In genomic region chr19:8352134-8352827, GRCh38 we compare ENCODE assay signal across 11 cellular contexts. TPM values are rescaled to one million over a fixed set of nuclear protein-coding genes. Genes with fewer than 3 reads are reported as not detected.
A peak's percentile ranks its signal among the peaks of the same experiment; 100 is the strongest.
DNase-seq lines count a peak whose midpoint lies in the region; ATAC-seq, FAIRE-seq and TF ChIP-seq lines count a peak whose summit lies in the region.
"Had no signal": no experiment of that assay in that cellular context is flagged by ENCODE, and none has a peak within 500 bp of the region (broad histone marks: within the 10 kb centered on the region; RNA-seq: fewer than 3 reads in every experiment).

No MANE protein-coding gene starts in this region.

- DNase-seq in HepG2 (ENCODE audit: low spot score) (no peak), right lobe of liver (no peak), mesenchymal stem cell (peak; percentile 65), aorta (peak in 1 of 2 donors; percentile 54), NCI-H187 (lab: John Stamatoyannopoulos, UW) (no peak), SHP77 (lab: John Stamatoyannopoulos, UW) (no peak)
- DNase-seq in central memory CD8-positive, alpha-beta T cell (ENCODE audit: low spot score in 2 of 2), result no peak
- DNase-seq in stimulated activated naive CD4-positive, alpha-beta T cell treated with Interleukin-2 at 50 U/mL for 16 hours (lab: John Stamatoyannopoulos, UW), result no peak
- DNase-seq: activated T-cell treated with anti-CD3 and anti-CD28 coated beads, Interleukin-2, amount 50 U/mL, for 48 hours; CD4-positive, CD25-positive, alpha-beta regulatory T cell; naive thymus-derived CD8-positive, alpha-beta T cell had no signal

- no peak overlapping the region for H2BK5ac ChIP-seq in mesenchymal stem cell (ENCODE audit: low read depth, low read length, poor library complexity, severe bottlenecking)

- peak overlapping the region in 1 of 3 experiments; percentile 38; a peak in 1 of 6 replicates for H3K4me3 ChIP-seq in HepG2 (replicated peaks in 1 of 3; ENCODE audit: insufficient read depth in 1 of 3, low read depth in 2 of 3, low read length in 3 of 3)
- no peak overlapping the region for H3K4me3 ChIP-seq in right lobe of liver
- peak overlapping the region in 1 of 2 experiments; percentile 64 for H3K4me3 ChIP-seq in mesenchymal stem cell (ENCODE audit: insufficient read depth in 1 of 2, low read depth in 1 of 2, low read length in 2 of 2)
- H3K4me3 ChIP-seq in aorta (ENCODE audit: low read length in 2 of 2), result peak overlapping the region in 1 of 2 donors; percentile 26

- H3K27ac ChIP-seq in HepG2 (ENCODE audit: extremely low read length, insufficient read depth, low read length) (no peak overlapping the region), right lobe of liver (no peak overlapping the region), mesenchymal stem cell (ENCODE audit: low read length, poor library complexity, severe bottlenecking) (no peak overlapping the region), aorta (ENCODE audit: low read depth in 1 of 2, low read length in 2 of 2) (no peak overlapping the region)

- H3K4me2 ChIP-seq in HepG2 (ENCODE audit: low read depth, low read length) (peak overlapping the region; percentile 64), mesenchymal stem cell (ENCODE audit: low read length, poor library complexity, severe bottlenecking) (peak overlapping the region; percentile 41)

- intact Hi-C loops in HepG2 (cut with micrococcal nuclease; ENCODE audit: unreplicated experiment), result loop anchor here (10.0 kb wide), 1 partner anchor 93 kb away; the partner anchor contains the start of gene HNRNPM
- intact Hi-C loops in right lobe of liver (cut with DNase I), result loop anchor here in 1 of 2 donors (10.0 kb wide), 1 partner anchor 53 kb away; no protein-coding TSS in a partner anchor
- intact Hi-C loops in aorta (cut with DNase I), result loop anchor here (2.0 to 10.0 kb wide), 3 partner anchors 155 to 223 kb away; partner anchors contain the start of gene MYO1F (in 1 of the 2)

- no peaks in the 10 kb centered on the region for H3K36me3 ChIP-seq in HepG2 (replicated peaks in 1 of 2; ENCODE audit: control insufficient read depth in 1 of 2, insufficient read depth in 2 of 2, low read length in 2 of 2)
- no peaks in the 10 kb centered on the region for H3K36me3 ChIP-seq in right lobe of liver
- H3K36me3 ChIP-seq in mesenchymal stem cell (ENCODE audit: control insufficient read depth in 1 of 2, insufficient read depth in 2 of 2, low read depth in 1 of 2, low read length in 2 of 2), result no peaks in the 10 kb centered on the region
- H3K36me3 ChIP-seq in aorta (ENCODE audit: control insufficient read depth in 1 of 2, insufficient read depth in 2 of 2, low read length in 1 of 2), result no peaks in the 10 kb centered on the region

- TF ChIP-seq POLR2A in HepG2 (IDR thresholded peaks at IDR 0.05; ENCODE audit: insufficient read depth in 1 of 2, low read depth in 2 of 2, low read length in 2 of 2) (no peak), right lobe of liver (IDR thresholded peaks at IDR 0.05) (no peak)

- no peaks in the 10 kb centered on the region for H3K9me3 ChIP-seq in HepG2 (ENCODE audit: low read length)
- H3K9me3 ChIP-seq in right lobe of liver, result no peaks in the 10 kb centered on the region
- H3K9me3 ChIP-seq in mesenchymal stem cell (ENCODE audit: control insufficient read depth, low read length), result no peaks in the 10 kb centered on the region
- peaks cover 1% of the 10 kb centered on the region for H3K9me3 ChIP-seq in aorta (ENCODE audit: control insufficient read depth, low read length)

- TF ChIP-seq EP300 in HepG2 (IDR thresholded peaks at IDR 0.05; ENCODE audit: low read depth in 2 of 2, low read length in 2 of 2) (no peak), HepG2 (CRISPR knock-in tag; IDR thresholded peaks at IDR 0.05; ENCODE audit: borderline replicate concordance) (no peak)

- no peak for ATAC-seq in HepG2
- no peak for ATAC-seq in right lobe of liver
- ATAC-seq in central memory CD8-positive, alpha-beta T cell (replicated peaks; ENCODE audit: extremely low read depth, poor library complexity, severe bottlenecking), result no peak
- ATAC-seq in aorta (ENCODE audit: low FRiP score), result peak; percentile 51
- ATAC-seq: naive thymus-derived CD8-positive, alpha-beta T cell had no signal

- no peak for FAIRE-seq in HepG2 (lab: Jason Lieb, UNC)

- no peak overlapping the region for H3K4me3 Mint-ChIP-seq in central memory CD8-positive, alpha-beta T cell
- H3K4me3 Mint-ChIP-seq: CD4-positive, CD25-positive, alpha-beta regulatory T cell; naive thymus-derived CD8-positive, alpha-beta T cell had no signal

- H3K4me1 ChIP-seq in HepG2 (ENCODE audit: insufficient read depth, low read length) (peaks cover 69% of the 10 kb centered on the region), right lobe of liver (peaks cover 0 to 27% (median 12%) of the 10 kb centered on the region in 4 donors), mesenchymal stem cell (ENCODE audit: control insufficient read depth, insufficient read depth, low read depth, low read length) (peaks cover 14% of the 10 kb centered on the region), aorta (ENCODE audit: control insufficient read depth in 1 of 2, insufficient read depth in 2 of 2, low read length in 2 of 2) (no peaks in the 10 kb centered on the region)

- H2AK5ac ChIP-seq in mesenchymal stem cell (ENCODE audit: low read length, severe bottlenecking), result no peak overlapping the region

- H2BK120ac ChIP-seq in mesenchymal stem cell (ENCODE audit: low read depth, low read length), result peak overlapping the region; percentile 42

- POLR2A ChIA-PET in HepG2 (lab: Yijun Ruan, JAX), result interaction anchor here (1.0 to 2.4 kb wide), 6 partner anchors 12 to 97 kb away, joined by 3 to 6 read pairs (median 4); partner anchors contain the start of gene RAB11B

- CTCF ChIA-PET in HepG2 (lab: Yijun Ruan, JAX; ENCODE audit: low intra/inter-chr PET ratio, low total read pairs), result interaction anchor here (4.7 kb wide), 1 partner anchor 44 kb away, joined by 35 read pairs; no protein-coding TSS in a partner anchor

- in situ Hi-C loops in HepG2 (cut with HindIII; ENCODE audit: extremely low pct_ligation_motif_present, low pct_unique_long_range_greater_than_20kb), result loop anchor here (5.0 kb wide), 1 partner anchor 45 kb away; no protein-coding TSS in a partner anchor

- H3K36me3 Mint-ChIP-seq in central memory CD8-positive, alpha-beta T cell (ENCODE audit: insufficient read depth), result peaks cover 2% of the 10 kb centered on the region
- H3K36me3 Mint-ChIP-seq: CD4-positive, CD25-positive, alpha-beta regulatory T cell had no signal

- H3K23ac ChIP-seq in mesenchymal stem cell (ENCODE audit: low read length in 2 of 2), result no peak overlapping the region

- TF ChIP-seq CTCF in HepG2 (CRISPR knock-in tag; IDR thresholded peaks at IDR 0.05) (no peak), right lobe of liver (IDR thresholded peaks at IDR 0.05) (no peak)

- WGBS in HepG2 (ENCODE audit: low lambda C conversion rate), result 15% methylated on average over 10 of the region's 10 CpGs
- 67% methylated on average over 4 of the region's 10 CpGs for WGBS in right lobe of liver (ENCODE audit: insufficient coverage, low coverage, low lambda C conversion rate, missing lambda C conversion rate)
- 35% methylated on average over 5 of the region's 10 CpGs for WGBS in mesenchymal stem cell
- 5 to 8% methylated on average over 10 of the region's 10 CpGs for WGBS in aorta, 2 donors

- H3K4ac ChIP-seq in mesenchymal stem cell (ENCODE audit: low read depth in 1 of 2, low read length in 2 of 2), result no peak overlapping the region

- no peaks in the 10 kb centered on the region for H4K20me1 ChIP-seq in HepG2 (ENCODE audit: insufficient read depth, low read length)

- H3K79me1 ChIP-seq in mesenchymal stem cell (replicated peaks; ENCODE audit: low read length, poor library complexity, severe bottlenecking), result no peaks in the 10 kb centered on the region

- no peak overlapping the region for H2BK15ac ChIP-seq in mesenchymal stem cell (ENCODE audit: low read depth, poor library complexity, severe bottlenecking)

- no peak overlapping the region for H2AFZ ChIP-seq in HepG2 (ENCODE audit: low read length)
- H2AFZ ChIP-seq in mesenchymal stem cell (ENCODE audit: low read depth, low read length), result peak overlapping the region; percentile 39

- H2BK12ac ChIP-seq in mesenchymal stem cell (ENCODE audit: low read length in 2 of 2), result no peak overlapping the region

- H4K91ac ChIP-seq in mesenchymal stem cell (ENCODE audit: low read length), result no peak overlapping the region

- H3K27ac Mint-ChIP-seq in central memory CD8-positive, alpha-beta T cell (ENCODE audit: low read depth), result peak overlapping the region; percentile 52
- H3K27ac Mint-ChIP-seq: CD4-positive, CD25-positive, alpha-beta regulatory T cell; naive thymus-derived CD8-positive, alpha-beta T cell had no signal

- H3K27me3 Mint-ChIP-seq in central memory CD8-positive, alpha-beta T cell, result peaks cover 25% of the 10 kb centered on the region

- no peak overlapping the region for H3K9ac ChIP-seq in HepG2 (ENCODE audit: insufficient read depth, low read depth, low read length)
- peak overlapping the region; percentile 69 for H3K9ac ChIP-seq in mesenchymal stem cell (ENCODE audit: low read length)

- TF ChIP-seq RAD21 in HepG2 (CRISPR knock-in tag; IDR thresholded peaks at IDR 0.05), result no peak

- no peaks in the 10 kb centered on the region for H3K27me3 ChIP-seq in HepG2 (ENCODE audit: control insufficient read depth in 1 of 2, insufficient read depth in 2 of 2, low read length in 2 of 2)
- no peaks in the 10 kb centered on the region for H3K27me3 ChIP-seq in right lobe of liver
- H3K27me3 ChIP-seq in mesenchymal stem cell (ENCODE audit: control insufficient read depth in 1 of 2, insufficient read depth in 1 of 2, low read length in 2 of 2), result no peaks in the 10 kb centered on the region
- H3K27me3 ChIP-seq in aorta (ENCODE audit: control insufficient read depth in 1 of 2, insufficient read depth in 2 of 2, low read length in 1 of 2), result no peaks in the 10 kb centered on the region

- H3K79me2 ChIP-seq in HepG2 (ENCODE audit: insufficient read depth, low read length), result no peaks in the 10 kb centered on the region

- no peak overlapping the region for H3K18ac ChIP-seq in mesenchymal stem cell (ENCODE audit: low read depth in 1 of 2, low read length in 2 of 2)

- BruUV-seq in HepG2 (replicated peaks; lab: Mats Ljungman, UMichigan), result no TSS peak

- peaks cover 4% of the 10 kb centered on the region for H3K4me1 Mint-ChIP-seq in central memory CD8-positive, alpha-beta T cell

- no peak overlapping the region for H3K14ac ChIP-seq in mesenchymal stem cell (ENCODE audit: low read length in 2 of 2)

- no peaks in the 10 kb centered on the region for H3K9me3 Mint-ChIP-seq in central memory CD8-positive, alpha-beta T cell
- H3K9me3 Mint-ChIP-seq: naive thymus-derived CD8-positive, alpha-beta T cell had no signal

- H4K8ac ChIP-seq in mesenchymal stem cell (ENCODE audit: low read length), result no peak overlapping the region

RNA-seq across cellular contexts. Expression of gene KANK3, which starts 9.2 kb away (rescaled TPM):
- total RNA-seq in HepG2 (2016; rRNA removed; fragmentation: Illumina TruSeq; extraction: Trizol) (0.15 and 0.18 TPM in 2 replicates), right lobe of liver (1 to 10 TPM; 2.9 to 6.0 (median 4.2) TPM), aorta (10 to 100 TPM; 15.9 to 23.9 TPM)
- total RNA-seq in HepG2 (2016; cell fraction: cytosol; rRNA removed; fragmentation: Illumina TruSeq; extraction: Trizol; ENCODE audit: low read depth), result not detected in 2 replicates
- 0.06 and 0.35 TPM in 2 replicates for total RNA-seq in HepG2 (2016; cell fraction: insoluble cytoplasmic fraction; rRNA removed; fragmentation: Illumina TruSeq; extraction: Trizol)
- total RNA-seq in HepG2 (2016; cell fraction: membrane; rRNA removed; fragmentation: Illumina TruSeq; extraction: Trizol), result 0.07 and 0.28 TPM in 2 replicates
- 0.12 and 0.22 TPM in 2 replicates for total RNA-seq in HepG2 (2016; cell fraction: nucleus; rRNA removed; fragmentation: Illumina TruSeq; extraction: Trizol)
- polyA plus RNA-seq in HepG2 (2011; rRNA removed) (0.20 and 0.73 TPM in 2 replicates), aorta (1 to 10 TPM in 1 of 2 donors, under 1 TPM in 1; 0.50 to 1.8 TPM)
- polyA plus RNA-seq in HepG2 (2011; cell fraction: cytosol; rRNA removed), result 0.32 and 0.46 TPM in 2 replicates
- 1.5 and 1.8 TPM in 2 replicates for polyA plus RNA-seq in HepG2 (2011; cell fraction: nucleus; rRNA removed)
- polyA plus RNA-seq in HepG2 (2012), result 0.27 and 0.32 TPM in 2 replicates
- not detected in 2 replicates for polyA plus RNA-seq in HepG2 (2016; cell fraction: cytosol; fragmentation: Illumina TruSeq; extraction: Trizol; ENCODE audit: low read depth)
- polyA plus RNA-seq in HepG2 (2016; cell fraction: insoluble cytoplasmic fraction; fragmentation: Illumina TruSeq; extraction: Trizol; ENCODE audit: low read depth), result 0.22 TPM in 1 of 2 replicates, not detected in the other
- polyA plus RNA-seq in HepG2 (2016; cell fraction: membrane; fragmentation: Illumina TruSeq; extraction: Trizol; ENCODE audit: low read depth), result 0.12 TPM in 1 of 2 replicates, not detected in the other
- polyA plus RNA-seq in HepG2 (2016; cell fraction: nucleus; fragmentation: Illumina TruSeq; extraction: Trizol; ENCODE audit: insufficient read depth, low read depth), result 0.45 and 0.62 TPM in 2 replicates
- polyA minus RNA-seq in HepG2 (2011; rRNA and poly(A)+ RNA removed; ENCODE audit: low replicate concordance), result 0.32 TPM in 1 of 2 replicates, not detected in the other
- polyA minus RNA-seq in HepG2 (2011; cell fraction: cytosol; rRNA and poly(A)+ RNA removed), result not detected in 2 replicates
- 0.77 and 1.5 TPM in 2 replicates for polyA minus RNA-seq in HepG2 (2011; cell fraction: nucleus; rRNA and poly(A)+ RNA removed)
- polyA plus RNA-seq in mesenchymal stem cell (2013, experiment 1 of 2), result 0.14 TPM
- 0.23 TPM for polyA plus RNA-seq in mesenchymal stem cell (2013, experiment 2 of 2)

RNA-seq across cellular contexts. Expression of gene ANGPTL4, which starts 11.7 kb away (rescaled TPM):
- 0.20 and 0.80 TPM in 2 replicates for total RNA-seq in HepG2 (2016; rRNA removed; fragmentation: Illumina TruSeq; extraction: Trizol)
- 0.10 and 0.35 TPM in 2 replicates for total RNA-seq in HepG2 (2016; cell fraction: cytosol; rRNA removed; fragmentation: Illumina TruSeq; extraction: Trizol; ENCODE audit: low read depth)
- 0.27 and 0.80 TPM in 2 replicates for total RNA-seq in HepG2 (2016; cell fraction: insoluble cytoplasmic fraction; rRNA removed; fragmentation: Illumina TruSeq; extraction: Trizol)
- 0.48 and 0.71 TPM in 2 replicates for total RNA-seq in HepG2 (2016; cell fraction: membrane; rRNA removed; fragmentation: Illumina TruSeq; extraction: Trizol)
- 0.78 and 1.6 TPM in 2 replicates for total RNA-seq in HepG2 (2016; cell fraction: nucleus; rRNA removed; fragmentation: Illumina TruSeq; extraction: Trizol)
- 21.7 and 39.9 TPM in 2 replicates for polyA plus RNA-seq in HepG2 (2011; rRNA removed)
- 24.1 and 25.1 TPM in 2 replicates for polyA plus RNA-seq in HepG2 (2011; cell fraction: cytosol; rRNA removed)
- 62.7 and 74.1 TPM in 2 replicates for polyA plus RNA-seq in HepG2 (2011; cell fraction: nucleus; rRNA removed)
- 15.1 and 16.8 TPM in 2 replicates for polyA plus RNA-seq in HepG2 (2012)
- polyA plus RNA-seq in HepG2 (2016; cell fraction: cytosol; fragmentation: Illumina TruSeq; extraction: Trizol; ENCODE audit: low read depth), result 0.22 and 0.23 TPM in 2 replicates
- 0.29 and 0.58 TPM in 2 replicates for polyA plus RNA-seq in HepG2 (2016; cell fraction: insoluble cytoplasmic fraction; fragmentation: Illumina TruSeq; extraction: Trizol; ENCODE audit: low read depth)
- polyA plus RNA-seq in HepG2 (2016; cell fraction: membrane; fragmentation: Illumina TruSeq; extraction: Trizol; ENCODE audit: low read depth), result 0.19 TPM in 2 replicates
- 2.5 and 3.1 TPM in 2 replicates for polyA plus RNA-seq in HepG2 (2016; cell fraction: nucleus; fragmentation: Illumina TruSeq; extraction: Trizol; ENCODE audit: insufficient read depth, low read depth)
- 0.14 and 19.3 TPM in 2 replicates for polyA minus RNA-seq in HepG2 (2011; rRNA and poly(A)+ RNA removed; ENCODE audit: low replicate concordance)
- polyA minus RNA-seq in HepG2 (2011; cell fraction: cytosol; rRNA and poly(A)+ RNA removed), result 14.2 and 17.5 TPM in 2 replicates
- polyA minus RNA-seq in HepG2 (2011; cell fraction: nucleus; rRNA and poly(A)+ RNA removed), result 14.4 and 18.8 TPM in 2 replicates
- 100 to 1,000 TPM in 3 of 6 experiments, 10 to 100 TPM in 2, 1 to 10 TPM in 1; 2.3 to 204 (median 125) TPM for total RNA-seq in right lobe of liver
- 48.8 TPM for polyA plus RNA-seq in mesenchymal stem cell (2013, experiment 1 of 2)
- 48.5 TPM for polyA plus RNA-seq in mesenchymal stem cell (2013, experiment 2 of 2)
- total RNA-seq in aorta, result 10 to 100 TPM; 39.9 to 45.1 TPM
- polyA plus RNA-seq in aorta, result 10 to 100 TPM; 10.1 to 19.5 TPM
- total RNA-seq: CD4-positive, CD25-positive, alpha-beta regulatory T cell; naive thymus-derived CD8-positive, alpha-beta T cell had no signal
- polyA plus RNA-seq: CD4-positive, CD25-positive, alpha-beta regulatory T cell had no signal

RNA-seq across cellular contexts. Expression of gene RPS28, which starts 31.0 kb away (rescaled TPM):
- total RNA-seq in HepG2 (2016; rRNA removed; fragmentation: Illumina TruSeq; extraction: Trizol) (281 and 319 TPM in 2 replicates), right lobe of liver (100 to 1,000 TPM; 147 to 669 (median 564) TPM), aorta (100 to 1,000 TPM; 875 to 981 TPM)
- 424 and 447 TPM in 2 replicates for total RNA-seq in HepG2 (2016; cell fraction: cytosol; rRNA removed; fragmentation: Illumina TruSeq; extraction: Trizol; ENCODE audit: low read depth)
- total RNA-seq in HepG2 (2016; cell fraction: insoluble cytoplasmic fraction; rRNA removed; fragmentation: Illumina TruSeq; extraction: Trizol), result 291 and 334 TPM in 2 replicates
- total RNA-seq in HepG2 (2016; cell fraction: membrane; rRNA removed; fragmentation: Illumina TruSeq; extraction: Trizol), result 667 and 807 TPM in 2 replicates
- total RNA-seq in HepG2 (2016; cell fraction: nucleus; rRNA removed; fragmentation: Illumina TruSeq; extraction: Trizol), result 139 and 147 TPM in 2 replicates
- polyA plus RNA-seq in HepG2 (2011; rRNA removed) (521 and 545 TPM in 2 replicates), aorta (100 to 1,000 TPM; 405 to 553 TPM)
- 604 and 791 TPM in 2 replicates for polyA plus RNA-seq in HepG2 (2011; cell fraction: cytosol; rRNA removed)
- 232 and 285 TPM in 2 replicates for polyA plus RNA-seq in HepG2 (2011; cell fraction: nucleus; rRNA removed)
- polyA plus RNA-seq in HepG2 (2012), result 1,428 and 2,679 TPM in 2 replicates
- polyA plus RNA-seq in HepG2 (2016; cell fraction: cytosol; fragmentation: Illumina TruSeq; extraction: Trizol; ENCODE audit: low read depth), result 858 and 886 TPM in 2 replicates
- 429 and 441 TPM in 2 replicates for polyA plus RNA-seq in HepG2 (2016; cell fraction: insoluble cytoplasmic fraction; fragmentation: Illumina TruSeq; extraction: Trizol; ENCODE audit: low read depth)
- 1,075 and 1,148 TPM in 2 replicates for polyA plus RNA-seq in HepG2 (2016; cell fraction: membrane; fragmentation: Illumina TruSeq; extraction: Trizol; ENCODE audit: low read depth)
- 346 and 368 TPM in 2 replicates for polyA plus RNA-seq in HepG2 (2016; cell fraction: nucleus; fragmentation: Illumina TruSeq; extraction: Trizol; ENCODE audit: insufficient read depth, low read depth)
- polyA minus RNA-seq in HepG2 (2011; rRNA and poly(A)+ RNA removed; ENCODE audit: low replicate concordance), result 312 and 362 TPM in 2 replicates
- polyA minus RNA-seq in HepG2 (2011; cell fraction: cytosol; rRNA and poly(A)+ RNA removed), result 181 and 188 TPM in 2 replicates
- polyA minus RNA-seq in HepG2 (2011; cell fraction: nucleus; rRNA and poly(A)+ RNA removed), result 59.9 and 62.0 TPM in 2 replicates
- polyA plus RNA-seq in mesenchymal stem cell (2013, experiment 1 of 2), result 1,490 TPM
- polyA plus RNA-seq in mesenchymal stem cell (2013, experiment 2 of 2), result 1,615 TPM

RNA-seq across cellular contexts. Expression of gene NDUFA7, which starts 31.1 kb away (rescaled TPM):
- 57.2 and 64.5 TPM in 2 replicates for total RNA-seq in HepG2 (2016; rRNA removed; fragmentation: Illumina TruSeq; extraction: Trizol)
- total RNA-seq in HepG2 (2016; cell fraction: cytosol; rRNA removed; fragmentation: Illumina TruSeq; extraction: Trizol; ENCODE audit: low read depth), result 20.0 and 25.8 TPM in 2 replicates
- 65.5 and 75.0 TPM in 2 replicates for total RNA-seq in HepG2 (2016; cell fraction: insoluble cytoplasmic fraction; rRNA removed; fragmentation: Illumina TruSeq; extraction: Trizol)
- 24.2 and 27.6 TPM in 2 replicates for total RNA-seq in HepG2 (2016; cell fraction: membrane; rRNA removed; fragmentation: Illumina TruSeq; extraction: Trizol)
- 26.5 and 38.1 TPM in 2 replicates for total RNA-seq in HepG2 (2016; cell fraction: nucleus; rRNA removed; fragmentation: Illumina TruSeq; extraction: Trizol)
- 71.5 and 75.3 TPM in 2 replicates for polyA plus RNA-seq in HepG2 (2011; rRNA removed)
- 56.6 and 79.4 TPM in 2 replicates for polyA plus RNA-seq in HepG2 (2011; cell fraction: cytosol; rRNA removed)
- 36.6 and 51.3 TPM in 2 replicates for polyA plus RNA-seq in HepG2 (2011; cell fraction: nucleus; rRNA removed)
- polyA plus RNA-seq in HepG2 (2012), result 50.0 and 50.9 TPM in 2 replicates
- polyA plus RNA-seq in HepG2 (2016; cell fraction: cytosol; fragmentation: Illumina TruSeq; extraction: Trizol; ENCODE audit: low read depth), result 29.4 and 33.3 TPM in 2 replicates
- 101 and 102 TPM in 2 replicates for polyA plus RNA-seq in HepG2 (2016; cell fraction: insoluble cytoplasmic fraction; fragmentation: Illumina TruSeq; extraction: Trizol; ENCODE audit: low read depth)
- polyA plus RNA-seq in HepG2 (2016; cell fraction: membrane; fragmentation: Illumina TruSeq; extraction: Trizol; ENCODE audit: low read depth), result 32.9 and 35.8 TPM in 2 replicates
- polyA plus RNA-seq in HepG2 (2016; cell fraction: nucleus; fragmentation: Illumina TruSeq; extraction: Trizol; ENCODE audit: insufficient read depth, low read depth), result 67.5 and 70.8 TPM in 2 replicates
- polyA minus RNA-seq in HepG2 (2011; rRNA and poly(A)+ RNA removed; ENCODE audit: low replicate concordance), result 160 and 193 TPM in 2 replicates
- polyA minus RNA-seq in HepG2 (2011; cell fraction: cytosol; rRNA and poly(A)+ RNA removed), result 44.6 and 56.9 TPM in 2 replicates
- polyA minus RNA-seq in HepG2 (2011; cell fraction: nucleus; rRNA and poly(A)+ RNA removed), result 21.2 and 22.9 TPM in 2 replicates
- total RNA-seq in right lobe of liver, result 10 to 100 TPM; 20.8 to 60.5 (median 25.9) TPM
- 104 TPM for polyA plus RNA-seq in mesenchymal stem cell (2013, experiment 1 of 2)
- polyA plus RNA-seq in mesenchymal stem cell (2013, experiment 2 of 2), result 104 TPM
- 10 to 100 TPM; 18.9 to 19.6 TPM for total RNA-seq in aorta
- polyA plus RNA-seq in aorta, result 10 to 100 TPM; 33.8 to 53.0 TPM

RNA-seq across cellular contexts. Expression of gene RAB11B, which starts 37.9 kb away (rescaled TPM):
- total RNA-seq in HepG2 (2016; rRNA removed; fragmentation: Illumina TruSeq; extraction: Trizol), result 6.0 and 11.5 TPM in 2 replicates
- 3.2 and 5.3 TPM in 2 replicates for total RNA-seq in HepG2 (2016; cell fraction: cytosol; rRNA removed; fragmentation: Illumina TruSeq; extraction: Trizol; ENCODE audit: low read depth)
- 5.3 and 9.6 TPM in 2 replicates for total RNA-seq in HepG2 (2016; cell fraction: insoluble cytoplasmic fraction; rRNA removed; fragmentation: Illumina TruSeq; extraction: Trizol)
- 5.5 and 8.1 TPM in 2 replicates for total RNA-seq in HepG2 (2016; cell fraction: membrane; rRNA removed; fragmentation: Illumina TruSeq; extraction: Trizol)
- 10.6 and 12.6 TPM in 2 replicates for total RNA-seq in HepG2 (2016; cell fraction: nucleus; rRNA removed; fragmentation: Illumina TruSeq; extraction: Trizol)
- 28.4 and 39.6 TPM in 2 replicates for polyA plus RNA-seq in HepG2 (2011; rRNA removed)
- 25.6 and 37.5 TPM in 2 replicates for polyA plus RNA-seq in HepG2 (2011; cell fraction: cytosol; rRNA removed)
- 145 and 155 TPM in 2 replicates for polyA plus RNA-seq in HepG2 (2011; cell fraction: nucleus; rRNA removed)
- polyA plus RNA-seq in HepG2 (2012), result 60.0 and 70.4 TPM in 2 replicates
- 12.4 and 13.3 TPM in 2 replicates for polyA plus RNA-seq in HepG2 (2016; cell fraction: cytosol; fragmentation: Illumina TruSeq; extraction: Trizol; ENCODE audit: low read depth)
- polyA plus RNA-seq in HepG2 (2016; cell fraction: insoluble cytoplasmic fraction; fragmentation: Illumina TruSeq; extraction: Trizol; ENCODE audit: low read depth), result 42.9 and 48.7 TPM in 2 replicates
- polyA plus RNA-seq in HepG2 (2016; cell fraction: membrane; fragmentation: Illumina TruSeq; extraction: Trizol; ENCODE audit: low read depth), result 18.3 and 20.3 TPM in 2 replicates
- polyA plus RNA-seq in HepG2 (2016; cell fraction: nucleus; fragmentation: Illumina TruSeq; extraction: Trizol; ENCODE audit: insufficient read depth, low read depth), result 54.5 and 58.9 TPM in 2 replicates
- polyA minus RNA-seq in HepG2 (2011; rRNA and poly(A)+ RNA removed; ENCODE audit: low replicate concordance), result 12.0 and 69.0 TPM in 2 replicates
- 33.6 and 48.7 TPM in 2 replicates for polyA minus RNA-seq in HepG2 (2011; cell fraction: cytosol; rRNA and poly(A)+ RNA removed)
- polyA minus RNA-seq in HepG2 (2011; cell fraction: nucleus; rRNA and poly(A)+ RNA removed), result 27.7 and 30.1 TPM in 2 replicates
- 10 to 100 TPM; 27.2 to 58.0 (median 54.2) TPM for total RNA-seq in right lobe of liver
- polyA plus RNA-seq in mesenchymal stem cell (2013, experiment 1 of 2), result 90.1 TPM
- 92.4 TPM for polyA plus RNA-seq in mesenchymal stem cell (2013, experiment 2 of 2)
- total RNA-seq in aorta, result 100 to 1,000 TPM; 119 TPM
- 100 to 1,000 TPM in 1 of 2 donors, 10 to 100 TPM in 1; 68.6 to 116 TPM for polyA plus RNA-seq in aorta
